ENCODE assay signal across 18 cellular contexts in genomic region chr4:101242441-101242840, GRCh38.
DNase-seq lines count a peak whose midpoint lies in the region; ATAC-seq and TF ChIP-seq lines count a peak whose summit lies in the region.
"Had no signal": no experiment of that assay in that cellular context is flagged by ENCODE, and none has a peak within 500 bp of the region (broad histone marks: within the 10 kb centered on the region; RNA-seq: fewer than 3 reads in every experiment).

No MANE protein-coding gene starts in this region.

- CTCF ChIA-PET in HEK293 (lab: Yijun Ruan, JAX), result no interaction called here

- no peaks in the 10 kb centered on the region for H3K36me3 ChIP-seq in HEK293 (ENCODE audit: control insufficient read depth in 2 of 2, insufficient read depth in 1 of 2, low read length in 2 of 2)

- no peaks in the 10 kb centered on the region for H3K27me3 ChIP-seq in foreskin keratinocyte

- no peaks in the 10 kb centered on the region for H3K27me3 Mint-ChIP-seq in stimulated activated memory B cell treated with anti-CD40 and anti-IgM and Interleukin-4, amounts not matched to agents 10 μg/mL and 1 μg/mL and 100 μg/mL, for 72 hours
- H3K27me3 Mint-ChIP-seq: CD4-positive, CD25-positive, alpha-beta regulatory T cell had no signal

- H3K9me3 ChIP-seq in HEK293 (ENCODE audit: control insufficient read depth, insufficient read depth, low read depth, low read length), result no peaks in the 10 kb centered on the region
- H3K9me3 ChIP-seq: Caco-2 had no signal

- ATAC-seq in foreskin keratinocyte, result peak; percentile 41
- no peak for ATAC-seq in HG03039 (IDR thresholded peaks at IDR 0.05; ENCODE audit: unreplicated experiment)
- no peak for ATAC-seq in stimulated activated memory B cell treated with anti-CD40 and anti-IgM and Interleukin-4, amounts not matched to agents 10 μg/mL and 1 μg/mL and 100 μg/mL, for 72 hours
- ATAC-seq: CD8-positive, alpha-beta T cell; GM23338; HCT116 had no signal

- no peak overlapping the region for H3K4me3 ChIP-seq in HEK293 (ENCODE audit: low read depth, low read length)
- H3K4me3 ChIP-seq: GM23338 had no signal

- no peak overlapping the region for H3K27ac Mint-ChIP-seq in stimulated activated memory B cell treated with anti-CD40 and anti-IgM and Interleukin-4, amounts not matched to agents 10 μg/mL and 1 μg/mL and 100 μg/mL, for 72 hours
- H3K27ac Mint-ChIP-seq: CD4-positive, CD25-positive, alpha-beta regulatory T cell; CD8-positive, alpha-beta T cell; GM23338; HFFc6 had no signal

- peaks cover 6% of the 10 kb centered on the region for H3K36me3 Mint-ChIP-seq in stimulated activated memory B cell treated with anti-CD40 and anti-IgM and Interleukin-4, amounts not matched to agents 10 μg/mL and 1 μg/mL and 100 μg/mL, for 72 hours
- H3K36me3 Mint-ChIP-seq: CD4-positive, CD25-positive, alpha-beta regulatory T cell; CD8-positive, alpha-beta T cell had no signal

- peaks cover 7% of the 10 kb centered on the region; the same call in 1 of the 2 replicates for H3K4me1 ChIP-seq in HEK293 (ENCODE audit: control insufficient read depth, insufficient read depth, low read length)
- H3K4me1 ChIP-seq in foreskin keratinocyte, result peaks cover 14% of the 10 kb centered on the region
- H3K4me1 ChIP-seq: Caco-2 had no signal

- H3K4me3 Mint-ChIP-seq in stimulated activated memory B cell treated with anti-CD40 and anti-IgM and Interleukin-4, amounts not matched to agents 10 μg/mL and 1 μg/mL and 100 μg/mL, for 72 hours, result no peak overlapping the region
- H3K4me3 Mint-ChIP-seq: CD4-positive, CD25-positive, alpha-beta regulatory T cell; CD8-positive, alpha-beta T cell; GM23338; H9; HFFc6 had no signal

- TF ChIP-seq CTCF in 22Rv1 (IDR thresholded peaks at IDR 0.05) (no peak), HEK293 (tag by site-specific recombination; IDR thresholded peaks at IDR 0.05) (no peak), VCaP (conservative IDR thresholded peaks at IDR 0.05) (no peak), foreskin keratinocyte (conservative IDR thresholded peaks at IDR 0.05) (no peak)

- H3K27ac ChIP-seq in 22Rv1 (peak overlapping the region; percentile 97), HEK293 (ENCODE audit: extremely low read depth, low read depth, low read length) (no peak overlapping the region), VCaP (peak overlapping the region; percentile 71), foreskin keratinocyte (no peak overlapping the region)

- POLR2A ChIA-PET in HEK293 (lab: Yijun Ruan, JAX), result no interaction called here

- H3K9me3 Mint-ChIP-seq in stimulated activated memory B cell treated with anti-CD40 and anti-IgM and Interleukin-4, amounts not matched to agents 10 μg/mL and 1 μg/mL and 100 μg/mL, for 72 hours, result peaks cover 3% of the 10 kb centered on the region
- H3K9me3 Mint-ChIP-seq: CD4-positive, CD25-positive, alpha-beta regulatory T cell; CD8-positive, alpha-beta T cell; GM23338; H9; HFFc6 had no signal

- DNase-seq in foreskin keratinocyte (peak in 1 of 2 donors; percentile 60), GM19240 (ENCODE audit: insufficient read length, low spot score) (no peak), HT-29 (ENCODE audit: low spot score) (no peak)
- DNase-seq: C1 segment of cervical spinal cord; Caco-2; CD4-positive, CD25-positive, alpha-beta regulatory T cell; CD8-positive, alpha-beta T cell; DMS153; DND-41; H9; HFFc6 had no signal

- H3K4me1 Mint-ChIP-seq in stimulated activated memory B cell treated with anti-CD40 and anti-IgM and Interleukin-4, amounts not matched to agents 10 μg/mL and 1 μg/mL and 100 μg/mL, for 72 hours, result peaks cover 82% of the 10 kb centered on the region

TF ChIP-seq in HEK293, 187 proteins besides CTCF, POLR2A, EP300 and RAD21:
- TF ChIP-seq ZNF121 (tag by site-specific recombination; IDR thresholded peaks at IDR 0.05), result 0 out of 2 replicates have a peak, but pooled peaks have one; percentile 13
- no peak for TF ChIP-seq ZNF24 (tag by site-specific recombination; IDR thresholded peaks at IDR 0.05)
- TF ChIP-seq SP3 (tag by site-specific recombination; IDR thresholded peaks at IDR 0.05), result no peak
- TF ChIP-seq KLF17 (tag by site-specific recombination; IDR thresholded peaks at IDR 0.05), result no peak
- TF ChIP-seq ZBTB7A (tag by site-specific recombination; IDR thresholded peaks at IDR 0.05; ENCODE audit: low read depth), result no peak
- TF ChIP-seq ZNF426 (tag by site-specific recombination; IDR thresholded peaks at IDR 0.05), result no peak

Comparison
In these comparisons a context has a peak if more than half of its experiments do, and no peak if none do; other contexts are left out.
1. H3K27ac ChIP-seq: peak in 22Rv1 (single experiment) and VCaP (single experiment); none in HEK293 (single experiment) and foreskin keratinocyte (single experiment).